ENCODE assay signal across 1 cellular context in genomic region chr1:207938016-207938415, GRCh38.
TF ChIP-seq lines count a peak whose summit lies in the region.

No MANE protein-coding gene starts in this region.

TF ChIP-seq in SK-N-SH treated with all-trans-retinoic acid at 6 μM for 48 hours, 23 proteins besides CTCF, POLR2A, EP300 and RAD21 (continued from another document):
- TF ChIP-seq TCF4 (CRISPR knock-in tag; IDR thresholded peaks at IDR 0.05; ENCODE audit: borderline replicate concordance): no peak
- TF ChIP-seq ZNF565 (CRISPR knock-in tag; conservative IDR thresholded peaks at IDR 0.05; ENCODE audit: low read depth): no peak
- no peak for TF ChIP-seq OSR1 (CRISPR knock-in tag; IDR thresholded peaks at IDR 0.05)
- TF ChIP-seq ESRRG (CRISPR knock-in tag; IDR thresholded peaks at IDR 0.05): no peak
- no peak for TF ChIP-seq RARB (CRISPR knock-in tag; IDR thresholded peaks at IDR 0.05)
- TF ChIP-seq, protein P1, sequence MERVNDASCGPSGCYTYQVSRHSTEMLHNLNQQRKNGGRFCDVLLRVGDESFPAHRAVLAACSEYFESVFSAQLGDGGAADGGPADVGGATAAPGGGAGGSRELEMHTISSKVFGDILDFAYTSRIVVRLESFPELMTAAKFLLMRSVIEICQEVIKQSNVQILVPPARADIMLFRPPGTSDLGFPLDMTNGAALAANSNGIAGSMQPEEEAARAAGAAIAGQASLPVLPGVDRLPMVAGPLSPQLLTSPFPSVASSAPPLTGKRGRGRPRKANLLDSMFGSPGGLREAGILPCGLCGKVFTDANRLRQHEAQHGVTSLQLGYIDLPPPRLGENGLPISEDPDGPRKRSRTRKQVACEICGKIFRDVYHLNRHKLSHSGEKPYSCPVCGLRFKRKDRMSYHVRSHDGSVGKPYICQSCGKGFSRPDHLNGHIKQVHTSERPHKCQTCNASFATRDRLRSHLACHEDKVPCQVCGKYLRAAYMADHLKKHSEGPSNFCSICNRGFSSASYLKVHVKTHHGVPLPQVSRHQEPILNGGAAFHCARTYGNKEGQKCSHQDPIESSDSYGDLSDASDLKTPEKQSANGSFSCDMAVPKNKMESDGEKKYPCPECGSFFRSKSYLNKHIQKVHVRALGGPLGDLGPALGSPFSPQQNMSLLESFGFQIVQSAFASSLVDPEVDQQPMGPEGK (CRISPR knock-in tag; IDR thresholded peaks at IDR 0.05; ENCODE audit: borderline replicate concordance): no peak
- no peak for TF ChIP-seq ZFP3 (CRISPR knock-in tag; IDR thresholded peaks at IDR 0.05)
- TF ChIP-seq ZNF8 (CRISPR knock-in tag; IDR thresholded peaks at IDR 0.05): no peak
- TF ChIP-seq GLIS3 (CRISPR knock-in tag; IDR thresholded peaks at IDR 0.05): no peak
- TF ChIP-seq ISL1 (CRISPR knock-in tag; IDR thresholded peaks at IDR 0.05): no peak
- TF ChIP-seq CSDC2 (CRISPR knock-in tag; IDR thresholded peaks at IDR 0.05): no peak
TF ChIP-seq in SK-N-SH treated with all-trans-retinoic acid at 6 μM for 48 hours: peak in this region for 0.
